ENCODE assay signal across 9 cellular contexts in genomic region chr4:31674313-31674947, GRCh38.
DNase-seq lines count a peak whose midpoint lies in the region; ATAC-seq and TF ChIP-seq lines count a peak whose summit lies in the region.
"Had no signal": no experiment of that assay in that cellular context is flagged by ENCODE, and none has a peak within 500 bp of the region (broad histone marks: within the 10 kb centered on the region; RNA-seq: fewer than 3 reads in every experiment).

No MANE protein-coding gene starts in this region.

- no peaks in the 10 kb centered on the region for H3K36me3 ChIP-seq in MM.1S (replicated peaks; ENCODE audit: insufficient read depth, low read length)

- no peak overlapping the region for H3K9ac ChIP-seq in MM.1S (ENCODE audit: low read length)

- H3K9me2 ChIP-seq in MM.1S (replicated peaks; ENCODE audit: insufficient read depth, low read length) = no peaks in the 10 kb centered on the region

- no peaks in the 10 kb centered on the region for H3K27me3 Mint-ChIP-seq in osteocyte (ENCODE audit: unreplicated experiment)

- no peaks in the 10 kb centered on the region for H3K27me3 ChIP-seq in MM.1S (replicated peaks; ENCODE audit: insufficient read depth, low read length)

- H3K4me1 Mint-ChIP-seq in osteocyte (ENCODE audit: unreplicated experiment) = no peaks in the 10 kb centered on the region

- no peak for ATAC-seq in GM21786 (IDR thresholded peaks at IDR 0.05; ENCODE audit: unreplicated experiment)
- ATAC-seq in HG02840 (IDR thresholded peaks at IDR 0.05; ENCODE audit: low FRiP score, unreplicated experiment) = no peak
- ATAC-seq in omental fat pad (ENCODE audit: low FRiP score) = no peak

- CTCF ChIA-PET in GM10248 (lab: Yijun Ruan, JAX) = interaction anchor here (0.6 to 1.1 kb wide), 3 partner anchors 13 to 310 kb away, joined by 3 to 4 read pairs (median 3); no protein-coding TSS in a partner anchor

- no peak overlapping the region for H3K27ac Mint-ChIP-seq in osteocyte (ENCODE audit: unreplicated experiment)

- H3K4me1 ChIP-seq in MM.1S (ENCODE audit: low read length) = no peaks in the 10 kb centered on the region

- no peaks in the 10 kb centered on the region for H4K20me1 ChIP-seq in MM.1S (ENCODE audit: insufficient read depth, low read length)

- H2AFZ ChIP-seq in MM.1S (ENCODE audit: low read length) = no peak overlapping the region

- H3K4me3 ChIP-seq in MM.1S (ENCODE audit: low read length) = no peak overlapping the region
- no peak overlapping the region for H3K4me3 ChIP-seq in cardiac fibroblast (replicated peaks in 1 of 2; ENCODE audit: low read depth in 2 of 2, low read length in 2 of 2)

- no peaks in the 10 kb centered on the region for H3K9me3 ChIP-seq in MM.1S (replicated peaks; ENCODE audit: insufficient read depth, low read length)

- POLR2A ChIA-PET in GM10248 (lab: Yijun Ruan, JAX) = no interaction called here

- peak; percentile 2 for DNase-seq in GM10248 (ENCODE audit: extremely low spot score)
- no peak for DNase-seq in MM.1S
- peak; percentile 10 to 45 for DNase-seq in cardiac fibroblast (ENCODE audit: low read depth in 2 of 2)
- DNase-seq in osteocyte (ENCODE audit: extremely low spot score, unreplicated experiment) = no peak
- no peak for DNase-seq in hypothalamus (lab: John Stamatoyannopoulos, UW)
- DNase-seq in omental fat pad (ENCODE audit: low spot score) = no peak
- DNase-seq: NCI-H187 had no signal

- H3K4me3 Mint-ChIP-seq in osteocyte (ENCODE audit: unreplicated experiment) = no peak overlapping the region

- H3K79me2 ChIP-seq in MM.1S (ENCODE audit: low read length) = no peaks in the 10 kb centered on the region

- no peak overlapping the region for H3K27ac ChIP-seq in MM.1S (ENCODE audit: low read length)

- no peaks in the 10 kb centered on the region for H3K36me3 Mint-ChIP-seq in osteocyte (ENCODE audit: unreplicated experiment)

- no peak overlapping the region for H3K4me2 ChIP-seq in MM.1S (ENCODE audit: low read depth, low read length)

- H3K9me3 Mint-ChIP-seq in osteocyte (ENCODE audit: unreplicated experiment) = no peaks in the 10 kb centered on the region

- TF ChIP-seq CTCF in GM10248 (IDR thresholded peaks at IDR 0.05; ENCODE audit: control extremely low read depth, extremely low read depth, low read depth, missing control alignments) (peak; percentile 20), MM.1S (IDR thresholded peaks at IDR 0.05; ENCODE audit: low read length) (peak; percentile 52), cardiac fibroblast (IDR thresholded peaks at IDR 0.05; ENCODE audit: low read depth, low read length) (peak; percentile 44), osteocyte (IDR thresholded peaks at IDR 0.05) (peak; percentile 62), omental fat pad (IDR thresholded peaks at IDR 0.05) (no peak)

- no peaks in the 10 kb centered on the region for H3F3A ChIP-seq in MM.1S (ENCODE audit: insufficient read depth, low read length)

Comparison
In these comparisons a context has a peak if more than half of its experiments do, and no peak if none do; other contexts are left out.
1. DNase-seq: peak in GM10248 (single experiment) and cardiac fibroblast (2 of 2); none in MM.1S (single experiment), osteocyte (single experiment), hypothalamus (0 of 51) and omental fat pad (single experiment).
2. CTCF ChIP-seq: peak in GM10248 (single experiment), MM.1S (single experiment), cardiac fibroblast (single experiment) and osteocyte (single experiment); none in omental fat pad (0 of 3).